ENCODE assay signal across 8 cellular contexts in the genomic region with DNA sequence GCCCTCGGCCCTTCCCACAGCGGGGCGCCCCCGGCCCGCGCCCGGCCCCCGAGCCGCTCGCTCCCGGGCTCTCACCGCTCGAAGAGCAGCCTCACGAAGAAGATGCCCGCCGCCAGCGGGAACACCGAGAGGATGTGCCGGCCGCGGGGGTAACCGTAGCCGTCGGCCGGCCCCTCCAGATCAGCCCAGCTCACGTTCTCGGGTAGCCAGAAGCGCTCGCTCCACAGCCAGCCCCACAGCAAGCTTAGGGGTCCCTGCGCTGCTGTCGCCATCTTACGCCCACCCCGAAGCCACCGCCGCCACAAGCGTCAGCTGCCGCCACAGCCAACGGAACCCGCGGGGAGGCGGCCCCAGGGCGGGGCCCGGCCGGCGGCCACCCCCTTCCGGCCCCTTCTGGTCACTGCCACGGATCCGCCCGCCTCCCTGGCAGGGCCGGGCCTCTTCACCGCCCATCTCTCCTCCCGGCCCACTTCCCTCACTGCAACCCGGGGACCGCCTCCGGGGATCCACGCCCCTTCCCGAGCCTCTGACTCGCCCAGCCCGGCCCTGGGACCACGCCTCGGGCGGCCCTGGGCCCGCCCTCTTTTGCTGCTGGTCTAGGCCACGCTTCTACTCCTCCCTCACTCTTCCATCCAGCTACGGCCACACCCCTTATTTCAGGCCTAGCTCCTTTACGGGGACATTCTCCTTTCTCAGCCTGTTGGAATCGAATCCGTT. TPM values are rescaled to one million over a fixed set of nuclear protein-coding genes. Genes with fewer than 3 reads are reported as not detected.
DNase-seq lines count a peak whose midpoint lies in the region; ATAC-seq and TF ChIP-seq lines count a peak whose summit lies in the region.

A gene with protein sequence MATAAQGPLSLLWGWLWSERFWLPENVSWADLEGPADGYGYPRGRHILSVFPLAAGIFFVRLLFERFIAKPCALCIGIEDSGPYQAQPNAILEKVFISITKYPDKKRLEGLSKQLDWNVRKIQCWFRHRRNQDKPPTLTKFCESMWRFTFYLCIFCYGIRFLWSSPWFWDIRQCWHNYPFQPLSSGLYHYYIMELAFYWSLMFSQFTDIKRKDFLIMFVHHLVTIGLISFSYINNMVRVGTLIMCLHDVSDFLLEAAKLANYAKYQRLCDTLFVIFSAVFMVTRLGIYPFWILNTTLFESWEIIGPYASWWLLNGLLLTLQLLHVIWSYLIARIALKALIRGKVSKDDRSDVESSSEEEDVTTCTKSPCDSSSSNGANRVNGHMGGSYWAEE (minus strand): TSS at position 344 of the 717 bp plus-strand sequence. CDS start 72 bp downstream, at position 272.

- H3K4me1 ChIP-seq in KMS-11 (ENCODE audit: low read depth, poor library complexity, severe bottlenecking): peaks cover 13% of the 10 kb centered on the region
- H3K4me1 ChIP-seq in Peyer's patch: peaks cover 0 to 20% (median 0%) of the 10 kb centered on the region in 4 donors
- peaks cover 5 to 9% of the 10 kb centered on the region in 2 donors for H3K4me1 ChIP-seq in muscle layer of duodenum (ENCODE audit: control insufficient read depth in 1 of 2, insufficient read depth in 2 of 2, low read length in 2 of 2)

- peak within 1 kb of the TSS; percentile 61 for H3K27ac ChIP-seq in KMS-11
- peak within 1 kb of the TSS; percentile 72 to 91 (median 90) for H3K27ac ChIP-seq in Peyer's patch
- peak within 1 kb of the TSS; percentile 86 for H3K27ac ChIP-seq in muscle layer of duodenum (ENCODE audit: low read length)

- ATAC-seq in GM21737 (IDR thresholded peaks at IDR 0.05; ENCODE audit: unreplicated experiment): peak; percentile 97
- peak; percentile 100 for ATAC-seq in esophagus mucosa

- H3K4me2 ChIP-seq in KMS-11: peak within 1 kb of the TSS; percentile 97

- H3K9ac ChIP-seq in KMS-11: peak within 1 kb of the TSS; percentile 82

- peak within 1 kb of the TSS; percentile 92 for H2AFZ ChIP-seq in KMS-11 (ENCODE audit: low read depth)

- H3K4me3 ChIP-seq in KMS-11 (IDR thresholded peaks at IDR 0.05; ENCODE audit: insufficient read depth, low read depth, low read length) (no peak within 1 kb of the TSS), Peyer's patch (peak within 1 kb of the TSS; percentile 60 to 94 (median 85)), muscle layer of duodenum (ENCODE audit: low read depth in 1 of 2, low read length in 2 of 2) (peak within 1 kb of the TSS; percentile 80 to 94)

- DNase-seq in DMS53 treated with DMSO at 0.1 percent for 48 hours (lab: John Stamatoyannopoulos, UW; ENCODE audit: unreplicated experiment) (peak; percentile 93), Peyer's patch (peak; percentile 95 to 99 (median 98))
- DNase-seq in activated T-cell treated with anti-CD3 and anti-CD28 coated beads, Interleukin-2, amount 50 U/mL, for 48 hours: peak; percentile 99
- peak; percentile 89 to 95 for DNase-seq in stimulated activated CD8-positive, alpha-beta memory T cell treated with anti-CD3 and anti-CD28 coated beads, Interleukin-7, amount 100 ng/mL, for 4 hours (ENCODE audit: low read depth in 2 of 2)

- H3K9me3 ChIP-seq in Peyer's patch (no peaks in the 10 kb centered on the region), muscle layer of duodenum (ENCODE audit: control insufficient read depth in 1 of 2, low read length in 2 of 2) (no peaks in the 10 kb centered on the region)

- H3K36me3 ChIP-seq in KMS-11 (ENCODE audit: insufficient read depth) (no peaks in the 10 kb centered on the region), Peyer's patch (no peaks in the 10 kb centered on the region), muscle layer of duodenum (ENCODE audit: control insufficient read depth in 1 of 2, insufficient read depth in 2 of 2, low read length in 2 of 2) (peaks cover 0 to 4% of the 10 kb centered on the region in 2 donors)

- TF ChIP-seq CTCF in KMS-11 (conservative IDR thresholded peaks at IDR 0.05; ENCODE audit: low read depth, low read length) (peak; percentile 31; the same call in 1 of the 2 replicates), Peyer's patch (IDR thresholded peaks at IDR 0.05) (peak; percentile 20 to 56 (median 41))

- H4K20me1 ChIP-seq in KMS-11 (ENCODE audit: insufficient read depth): no peaks in the 10 kb centered on the region

- TF ChIP-seq POLR2A in Peyer's patch (IDR thresholded peaks at IDR 0.05): peak; percentile 30 to 45

- no peaks in the 10 kb centered on the region for H3K27me3 ChIP-seq in KMS-11 (ENCODE audit: insufficient read depth, low read depth)
- H3K27me3 ChIP-seq in Peyer's patch: no peaks in the 10 kb centered on the region
- no peaks in the 10 kb centered on the region for H3K27me3 ChIP-seq in muscle layer of duodenum (ENCODE audit: low read depth, low read length)

- peaks cover 38% of the 10 kb centered on the region; the same call in 1 of the 2 replicates for H3K79me2 ChIP-seq in KMS-11 (ENCODE audit: insufficient read depth, low read depth)

RNA-seq across cellular contexts. Expression of the gene that starts here (rescaled TPM):
- total RNA-seq in Peyer's patch (10 to 100 TPM; 15.2 to 84.2 (median 23.2) TPM), esophagus mucosa (21.9 TPM)
